In the genomic region with DNA sequence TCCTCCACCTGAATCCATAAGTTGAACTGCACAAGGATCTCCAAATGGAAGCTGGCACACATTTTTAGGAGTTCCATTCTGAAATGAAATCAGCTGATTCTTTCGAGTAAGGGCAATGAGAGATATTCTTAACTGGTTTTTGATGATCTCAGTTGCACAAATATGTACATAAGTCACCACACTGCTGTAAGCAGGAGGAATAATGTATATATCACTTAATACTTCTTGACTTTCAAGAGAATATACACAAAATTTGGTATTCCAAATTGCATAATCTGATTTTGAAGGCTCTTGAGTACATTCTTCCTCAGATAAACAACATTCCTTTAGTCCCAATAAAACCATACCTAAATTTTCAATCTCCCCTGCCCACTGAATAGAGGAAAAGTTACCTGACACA, we compare ENCODE assay signal across 21 cellular contexts. TPM values are rescaled to one million over a fixed set of nuclear protein-coding genes. Genes with fewer than 3 reads are reported as not detected.
DNase-seq lines count a peak whose midpoint lies in the region; ATAC-seq, FAIRE-seq and TF ChIP-seq lines count a peak whose summit lies in the region.
"Had no signal": no experiment of that assay in that cellular context is flagged by ENCODE, and none has a peak within 500 bp of the region (broad histone marks: within the 10 kb centered on the region; RNA-seq: fewer than 3 reads in every experiment).

No MANE protein-coding gene starts in this region.

- H3K36me3 Mint-ChIP-seq in mesothelial cell of epicardium, result peaks cover 18% of the 10 kb centered on the region
- peaks cover 29% of the 10 kb centered on the region for H3K36me3 Mint-ChIP-seq in activated CD4-positive, alpha-beta T cell treated with anti-CD3 and anti-CD28 coated beads, Interleukin-2, amount 10 ng/mL, durations not matched to agents 24 days and 14 days (ENCODE audit: low read depth)
- H3K36me3 Mint-ChIP-seq: IgD-negative memory B cell had no signal

- H3K79me2 ChIP-seq in PC-3 (ENCODE audit: low read length), result peaks cover 35% of the 10 kb centered on the region

- TF ChIP-seq CTCF in AG04449 (IDR thresholded peaks at IDR 0.05; ENCODE audit: insufficient read depth, low read length, missing control alignments) (no peak), PC-3 (conservative IDR thresholded peaks at IDR 0.05; ENCODE audit: low read depth, low read length) (no peak), choroid plexus epithelial cell (conservative IDR thresholded peaks at IDR 0.05; ENCODE audit: low read depth, low read length) (no peak), mesothelial cell of epicardium (IDR thresholded peaks at IDR 0.05; ENCODE audit: unreplicated experiment) (no peak), kidney (IDR thresholded peaks at IDR 0.05; ENCODE audit: borderline replicate concordance, extremely low read depth, insufficient read depth) (no peak)

- H4K20me1 ChIP-seq in PC-3 (ENCODE audit: low read length), result no peaks in the 10 kb centered on the region

- no peak overlapping the region for H3K4me2 ChIP-seq in PC-3 (ENCODE audit: low read length)

- H3K4me1 ChIP-seq in PC-3 (ENCODE audit: insufficient read depth, low read length) (0 out of 2 replicates have a peak, but pooled peaks cover 1% of the 10 kb centered on the region), kidney (ENCODE audit: control insufficient read depth in 1 of 2, insufficient read depth in 1 of 2, low read depth in 1 of 2, low read length in 2 of 2) (no peaks in the 10 kb centered on the region)
- H3K4me1 ChIP-seq: heart right ventricle, lower lobe of right lung, pancreas, stomach had no signal

- H3K27ac Mint-ChIP-seq in mesothelial cell of epicardium, result peak overlapping the region; percentile 67
- H3K27ac Mint-ChIP-seq in activated CD4-positive, alpha-beta T cell treated with anti-CD3 and anti-CD28 coated beads, Interleukin-2, amount 10 ng/mL, durations not matched to agents 24 days and 14 days, result no peak overlapping the region
- H3K27ac Mint-ChIP-seq: activated naive CD4-positive, alpha-beta T cell treated with anti-CD3 and anti-CD28 coated beads, Interleukin-2, amount 50 U/mL, for 24 hours; IgD-negative memory B cell had no signal

- no peaks in the 10 kb centered on the region for H3K27me3 Mint-ChIP-seq in mesothelial cell of epicardium (ENCODE audit: low read depth)
- H3K27me3 Mint-ChIP-seq in activated CD4-positive, alpha-beta T cell treated with anti-CD3 and anti-CD28 coated beads, Interleukin-2, amount 10 ng/mL, durations not matched to agents 24 days and 14 days, result no peaks in the 10 kb centered on the region
- H3K27me3 Mint-ChIP-seq: activated naive CD4-positive, alpha-beta T cell treated with anti-CD3 and anti-CD28 coated beads, Interleukin-2, amount 50 U/mL, for 24 hours; IgD-negative memory B cell had no signal

- CTCF ChIA-PET in AG04449 (lab: Yijun Ruan, JAX) (no interaction called here), PC-3 (lab: Charles Lee) (no interaction called here)

- H3K4me3 ChIP-seq in AG04449 (ENCODE audit: low read depth, low read length) (no peak overlapping the region), PC-3 (ENCODE audit: low read length) (no peak overlapping the region), choroid plexus epithelial cell (ENCODE audit: low read depth, low read length) (no peak overlapping the region), kidney (ENCODE audit: low read length in 2 of 2) (no peak overlapping the region)
- H3K4me3 ChIP-seq: HAP-1, heart right ventricle, lower lobe of right lung, pancreas, stomach had no signal

- peaks cover 33% of the 10 kb centered on the region for H3K9me3 Mint-ChIP-seq in mesothelial cell of epicardium
- no peaks in the 10 kb centered on the region for H3K9me3 Mint-ChIP-seq in activated CD4-positive, alpha-beta T cell treated with anti-CD3 and anti-CD28 coated beads, Interleukin-2, amount 10 ng/mL, durations not matched to agents 24 days and 14 days
- H3K9me3 Mint-ChIP-seq: activated naive CD4-positive, alpha-beta T cell treated with anti-CD3 and anti-CD28 coated beads, Interleukin-2, amount 50 U/mL, for 24 hours had no signal

- no TSS peak for BruUV-seq in PC-3 (replicated peaks; lab: Mats Ljungman, UMichigan)

- no peaks in the 10 kb centered on the region for H3K9me2 ChIP-seq in PC-3 (replicated peaks; ENCODE audit: low read length)

- ATAC-seq in PC-3, result no peak
- no peak for ATAC-seq in GM18858 (IDR thresholded peaks at IDR 0.05; ENCODE audit: unreplicated experiment)
- ATAC-seq: heart right ventricle, lower lobe of right lung, pancreas, sciatic nerve had no signal

- POLR2A ChIA-PET in AG04449 (lab: Yijun Ruan, JAX), result interaction anchor here (0.6 kb wide), 1 partner anchor 8 kb away, joined by 3 read pairs; a partner anchor contains a TSS
- POLR2A ChIA-PET in PC-3 (lab: Charles Lee; ENCODE audit: unreplicated experiment), result no interaction called here

- no peaks in the 10 kb centered on the region for H3F3A ChIP-seq in PC-3 (ENCODE audit: low read length, unreplicated experiment)

- FAIRE-seq in kidney (lab: Jason Lieb, UNC), result no peak

- H2AFZ ChIP-seq in PC-3 (ENCODE audit: low read length), result no peak overlapping the region

- no peak overlapping the region for H3K4me3 Mint-ChIP-seq in mesothelial cell of epicardium
- H3K4me3 Mint-ChIP-seq in activated CD4-positive, alpha-beta T cell treated with anti-CD3 and anti-CD28 coated beads, Interleukin-2, amount 10 ng/mL, durations not matched to agents 24 days and 14 days, result no peak overlapping the region
- H3K4me3 Mint-ChIP-seq: activated naive CD4-positive, alpha-beta T cell treated with anti-CD3 and anti-CD28 coated beads, Interleukin-2, amount 50 U/mL, for 24 hours; IgD-negative memory B cell had no signal

- DNase-seq in AG04449 (ENCODE audit: low read depth, low spot score), result peak; percentile 40
- peak; percentile 25 for DNase-seq in PC-3
- peak; percentile 33 for DNase-seq in choroid plexus epithelial cell (ENCODE audit: low read depth)
- no peak for DNase-seq in mesothelial cell of epicardium (ENCODE audit: low spot score in 2 of 2, unreplicated experiment in 2 of 2)
- no peak for DNase-seq in MV-4-11 (lab: John Stamatoyannopoulos, UW)
- DNase-seq in kidney, result no peak
- no peak for DNase-seq in activated CD4-positive, alpha-beta T cell treated with anti-CD3 and anti-CD28 coated beads, Interleukin-2, amount 10 ng/mL, durations not matched to agents 24 days and 14 days
- DNase-seq: activated CD4-positive, CD25-positive, alpha-beta regulatory T cell; effector CD4-positive, alpha-beta T cell; heart right ventricle; lower lobe of right lung; MM.1S; pancreas; stimulated activated CD4-positive, alpha-beta T cell treated with anti-CD3 and anti-CD28 coated beads, Interleukin-2, amount 100 ng/mL, for 24 hours; stomach; T1000 had no signal

- intact Hi-C loops in PC-3 (cut with micrococcal nuclease), result no loop called here
- intact Hi-C loops in kidney (cut with DNase I), result no loop called here
- intact Hi-C loops in activated CD4-positive, alpha-beta T cell treated with anti-CD3 and anti-CD28 coated beads, Interleukin-2, amount 10 ng/mL, durations not matched to agents 24 days and 14 days (cut with micrococcal nuclease), result no loop called here

- H3K9me3 ChIP-seq in PC-3 (ENCODE audit: low read length) (peaks cover 4% of the 10 kb centered on the region; the same call in 1 of the 2 replicates), kidney (ENCODE audit: control insufficient read depth in 1 of 2, low read length in 2 of 2) (no peaks in the 10 kb centered on the region)
- H3K9me3 ChIP-seq: lower lobe of right lung, pancreas had no signal

- peaks cover 7% of the 10 kb centered on the region for H3K4me1 Mint-ChIP-seq in mesothelial cell of epicardium
- H3K4me1 Mint-ChIP-seq in activated CD4-positive, alpha-beta T cell treated with anti-CD3 and anti-CD28 coated beads, Interleukin-2, amount 10 ng/mL, durations not matched to agents 24 days and 14 days, result peaks cover 4% of the 10 kb centered on the region
- H3K4me1 Mint-ChIP-seq: activated naive CD4-positive, alpha-beta T cell treated with anti-CD3 and anti-CD28 coated beads, Interleukin-2, amount 50 U/mL, for 24 hours; IgD-negative memory B cell had no signal

- H3K36me3 ChIP-seq in PC-3 (ENCODE audit: low read depth, low read length) (peaks cover 34% of the 10 kb centered on the region), kidney (ENCODE audit: control insufficient read depth in 1 of 2, insufficient read depth in 2 of 2, low read length in 2 of 2) (no peaks in the 10 kb centered on the region)
- H3K36me3 ChIP-seq: heart right ventricle, lower lobe of right lung, pancreas, stomach had no signal

- H3K27ac ChIP-seq in PC-3 (ENCODE audit: low read length) (no peak overlapping the region), kidney (ENCODE audit: low read depth in 2 of 2, low read length in 2 of 2) (no peak overlapping the region)
- H3K27ac ChIP-seq: heart right ventricle, lower lobe of right lung, pancreas, stomach had no signal

- no peaks in the 10 kb centered on the region for H3K27me3 ChIP-seq in PC-3 (ENCODE audit: low read length)
- H3K27me3 ChIP-seq: heart right ventricle, pancreas, stomach had no signal

- H3K9ac ChIP-seq in PC-3 (ENCODE audit: low read length), result no peak overlapping the region
- H3K9ac ChIP-seq in kidney (ENCODE audit: low read length in 2 of 2), result no peak overlapping the region

RNA-seq across cellular contexts. Expression of a gene that starts 8.2 kb away (rescaled TPM):
- total RNA-seq in PC-3 (2014; rRNA removed), result 7.9 and 11.6 TPM in 2 replicates
- 6.0 to 7.6 TPM (median 6.2 TPM) in 3 replicates for total RNA-seq in mesothelial cell of epicardium
- total RNA-seq in kidney, result 1.4 TPM
- polyA plus RNA-seq in kidney (ENCODE audit: insufficient read depth, low read depth, low replicate concordance), result not detected
- 18.9 TPM in 2 replicates for total RNA-seq in activated CD4-positive, alpha-beta T cell treated with anti-CD3 and anti-CD28 coated beads, Interleukin-2, amount 10 ng/mL, durations not matched to agents 24 days and 14 days

RNA-seq across cellular contexts. Expression of a gene that starts 8.6 kb away (rescaled TPM):
- total RNA-seq in PC-3 (2014; rRNA removed), result 6.7 and 11.6 TPM in 2 replicates
- total RNA-seq in mesothelial cell of epicardium, result 10.9 to 12.1 TPM (median 11.8 TPM) in 3 replicates
- total RNA-seq in kidney, result 14.4 TPM
- 4.0 TPM for polyA plus RNA-seq in kidney (ENCODE audit: insufficient read depth, low read depth, low replicate concordance)
- total RNA-seq in activated CD4-positive, alpha-beta T cell treated with anti-CD3 and anti-CD28 coated beads, Interleukin-2, amount 10 ng/mL, durations not matched to agents 24 days and 14 days, result 15.3 and 16.0 TPM in 2 replicates

Comparison
In these comparisons a context has a peak if more than half of its experiments do, and no peak if none do; other contexts are left out.
1. DNase-seq: peak in AG04449 (single experiment), PC-3 (single experiment) and choroid plexus epithelial cell (single experiment); none in mesothelial cell of epicardium (0 of 2), MV-4-11 (single experiment), kidney (single experiment) and activated CD4-positive, alpha-beta T cell treated with anti-CD3 and anti-CD28 coated beads, Interleukin-2, amount 10 ng/mL, durations not matched to agents 24 days and 14 days (single experiment).